ENCODE assay signal across 10 cellular contexts in genomic region chr1:36096500-36097412, GRCh38. TPM values are rescaled to one million over a fixed set of nuclear protein-coding genes. Genes with fewer than 3 reads are reported as not detected.
DNase-seq lines count a peak whose midpoint lies in the region; ATAC-seq and TF ChIP-seq lines count a peak whose summit lies in the region.
"Had no signal": no experiment of that assay in that cellular context is flagged by ENCODE, and none has a peak within 500 bp of the region (broad histone marks: within the 10 kb centered on the region; RNA-seq: fewer than 3 reads in every experiment).

No MANE protein-coding gene starts in this region.

- peak; percentile 89 for DNase-seq in DMS 273 (lab: John Stamatoyannopoulos, UW; ENCODE audit: unreplicated experiment)
- no peak for DNase-seq in DMS 273 treated with DMSO at 0.1 percent for 48 hours (lab: John Stamatoyannopoulos, UW)
- no peak for DNase-seq in astrocyte of the spinal cord (ENCODE audit: low read depth, low spot score)
- DNase-seq in neuronal stem cell (ENCODE audit: low spot score) = no peak
- DNase-seq in GM20000 (ENCODE audit: low spot score) = no peak
- DNase-seq: 8988T; activated effector memory CD4-positive, alpha-beta T cell treated with anti-CD3 and anti-CD28 coated beads, Interleukin-2, amount 50 U/mL, for 16 hours had no signal

- no peak overlapping the region for H4K91ac ChIP-seq in neuronal stem cell (ENCODE audit: low read depth, low read length, poor library complexity)

- H2AFZ ChIP-seq in Loucy (ENCODE audit: low read length) = no peak overlapping the region
- H2AFZ ChIP-seq in neuronal stem cell (ENCODE audit: low read length) = peak overlapping the region; percentile 63

- no peak overlapping the region for H2AK5ac ChIP-seq in neuronal stem cell (ENCODE audit: low read depth, low read length)

- no peaks in the 10 kb centered on the region for H3K4me1 ChIP-seq in Loucy (ENCODE audit: insufficient read depth, low read length, poor library complexity, severe bottlenecking)
- H3K4me1 ChIP-seq in neuronal stem cell (ENCODE audit: control insufficient read depth in 2 of 2, insufficient read depth in 1 of 2, low read depth in 1 of 2, low read length in 2 of 2) = peaks cover 0 to 8% of the 10 kb centered on the region in 2 donors

- TF ChIP-seq CTCF in Loucy (conservative IDR thresholded peaks at IDR 0.05; ENCODE audit: low read length) (peak; percentile 37; the same call in 1 of the 2 replicates), astrocyte of the spinal cord (IDR thresholded peaks at IDR 0.05; ENCODE audit: low read depth, low read length) (peak; percentile 34), GM20000 (IDR thresholded peaks at IDR 0.05; ENCODE audit: extremely low read depth, missing control alignments) (no peak)

- H3K9ac ChIP-seq in Loucy (ENCODE audit: low read depth, low read length, poor library complexity, severe bottlenecking) (no peak overlapping the region), neuronal stem cell (ENCODE audit: low read depth, low read length, poor library complexity) (no peak overlapping the region)

- no peak overlapping the region for H4K8ac ChIP-seq in neuronal stem cell (ENCODE audit: low read depth, low read length)

- peak overlapping the region; percentile 17 for H3K18ac ChIP-seq in neuronal stem cell (ENCODE audit: low read length)

- H2BK12ac ChIP-seq in neuronal stem cell (ENCODE audit: low read length) = no peak overlapping the region

- ATAC-seq in GM18873 (IDR thresholded peaks at IDR 0.05; ENCODE audit: low FRiP score, unreplicated experiment) (no peak), GM18868 (IDR thresholded peaks at IDR 0.05; ENCODE audit: unreplicated experiment) (no peak)

- H2BK5ac ChIP-seq in neuronal stem cell (ENCODE audit: low read length) = peak overlapping the region; percentile 87

- no CpG with 5 or more reads among the region's 16 CpGs for WGBS in neuronal stem cell (ENCODE audit: extremely low coverage in 2 of 2, insufficient read length in 2 of 2, insufficient replicate concordance in 1 of 2), 2 donors

- H3K4ac ChIP-seq in neuronal stem cell (ENCODE audit: low read length) = no peak overlapping the region

- no peak overlapping the region for H3K14ac ChIP-seq in neuronal stem cell (ENCODE audit: low read length)

- no peaks in the 10 kb centered on the region for H4K20me1 ChIP-seq in Loucy (ENCODE audit: insufficient read depth, low read length, poor library complexity, severe bottlenecking)

- no peak overlapping the region for H3K4me3 ChIP-seq in Loucy (ENCODE audit: low read length, poor library complexity, severe bottlenecking)
- no peak overlapping the region for H3K4me3 ChIP-seq in astrocyte of the spinal cord (ENCODE audit: low read depth, low read length)
- H3K4me3 ChIP-seq in neuronal stem cell (ENCODE audit: low read length in 2 of 2) = no peak overlapping the region

- H3K4me2 ChIP-seq in Loucy (ENCODE audit: low read depth, low read length, poor library complexity, severe bottlenecking) (no peak overlapping the region), neuronal stem cell (ENCODE audit: insufficient read depth, low read length, poor library complexity, severe bottlenecking) (no peak overlapping the region)

- H3K27ac ChIP-seq in neuronal stem cell (replicated peaks; ENCODE audit: low read length) = no peak overlapping the region

- H3K9me3 ChIP-seq in Loucy (ENCODE audit: insufficient read depth, low read depth, low read length) = no peaks in the 10 kb centered on the region
- H3K9me3 ChIP-seq in neuronal stem cell (replicated peaks in 1 of 2; ENCODE audit: control insufficient read depth in 2 of 2, insufficient read depth in 1 of 2, low read depth in 1 of 2, low read length in 2 of 2) = no peaks in the 10 kb centered on the region

- no peak overlapping the region for H2BK120ac ChIP-seq in neuronal stem cell (ENCODE audit: low read depth, low read length)

- H3K36me3 ChIP-seq in Loucy (ENCODE audit: insufficient read depth, low read length) = peaks cover 16% of the 10 kb centered on the region; the same call in 1 of the 2 replicates
- peaks cover 35 to 49% of the 10 kb centered on the region in 2 donors for H3K36me3 ChIP-seq in neuronal stem cell (replicated peaks in 1 of 2; ENCODE audit: control insufficient read depth in 2 of 2, insufficient read depth in 2 of 2, low read length in 2 of 2)

- H3K27me3 ChIP-seq in Loucy (ENCODE audit: insufficient read depth, low read length, poor library complexity, severe bottlenecking) = no peaks in the 10 kb centered on the region
- no peaks in the 10 kb centered on the region for H3K27me3 ChIP-seq in neuronal stem cell (ENCODE audit: control insufficient read depth in 3 of 3, insufficient read depth in 3 of 3, low read depth in 1 of 3, low read length in 3 of 3)

- H2BK15ac ChIP-seq in neuronal stem cell (ENCODE audit: low read length) = no peak overlapping the region

- H3K79me1 ChIP-seq in neuronal stem cell (ENCODE audit: low read depth, low read length) = peaks cover 4% of the 10 kb centered on the region

- peak overlapping the region; percentile 65 for H3K23ac ChIP-seq in neuronal stem cell (ENCODE audit: low read depth, low read length, poor library complexity)

- no peaks in the 10 kb centered on the region for H3F3A ChIP-seq in Loucy (ENCODE audit: low read depth)

- in situ Hi-C loops in astrocyte of the spinal cord (cut with HindIII; ENCODE audit: low sequenced_read_pairs) = no loop called here

- peaks cover 11% of the 10 kb centered on the region; the same call in 1 of the 2 replicates for H3K79me2 ChIP-seq in Loucy (ENCODE audit: insufficient read depth, low read length)

- H3K9me2 ChIP-seq in Loucy (replicated peaks; ENCODE audit: low read depth, low read length) = no peaks in the 10 kb centered on the region

RNA-seq across cellular contexts. Expression of gene ADPRS, which starts 8.1 kb away (rescaled TPM):
- polyA plus RNA-seq in neuronal stem cell (2013, experiment 1 of 2) = 16.0 TPM
- polyA plus RNA-seq in neuronal stem cell (2013, experiment 2 of 2) = 16.7 TPM

RNA-seq across cellular contexts. Expression of gene TEKT2, which starts 12.9 kb away (rescaled TPM):
- polyA plus RNA-seq in neuronal stem cell (2013, experiment 1 of 2) = 8.2 TPM
- 8.4 TPM for polyA plus RNA-seq in neuronal stem cell (2013, experiment 2 of 2)

RNA-seq across cellular contexts. Expression of gene COL8A2, which starts 28.3 kb away (rescaled TPM):
- polyA plus RNA-seq in neuronal stem cell (2013, experiment 1 of 2) = 0.01 TPM
- polyA plus RNA-seq in neuronal stem cell (2013, experiment 2 of 2) = 0.01 TPM

RNA-seq across cellular contexts. Expression of gene TRAPPC3, which starts 52.5 kb away (rescaled TPM):
- 49.3 TPM for polyA plus RNA-seq in neuronal stem cell (2013, experiment 1 of 2)
- polyA plus RNA-seq in neuronal stem cell (2013, experiment 2 of 2) = 51.1 TPM

RNA-seq across cellular contexts. Expression of gene MAP7D1, which starts 59.2 kb away (rescaled TPM):
- 101 TPM for polyA plus RNA-seq in neuronal stem cell (2013, experiment 1 of 2)
- 97.7 TPM for polyA plus RNA-seq in neuronal stem cell (2013, experiment 2 of 2)
